ENCODE assay signal across 18 cellular contexts in genomic region chr1:93756656-93757055, GRCh38.
A peak's percentile ranks its signal among the peaks of the same experiment; 100 is the strongest.
DNase-seq lines count a peak whose midpoint lies in the region; ATAC-seq lines count a peak whose summit lies in the region.
"Had no signal": no experiment of that assay in that cellular context is flagged by ENCODE, and none has a peak within 500 bp of the region (broad histone marks: within the 10 kb centered on the region; RNA-seq: fewer than 3 reads in every experiment).

No MANE protein-coding gene starts in this region.

- peaks cover 47% of the 10 kb centered on the region for H3K4me1 ChIP-seq in GM23248 (ENCODE audit: insufficient read depth)
- H3K4me1 ChIP-seq in mesenchymal stem cell (ENCODE audit: control insufficient read depth, insufficient read depth, low read depth, low read length), result peaks cover 3% of the 10 kb centered on the region
- H3K4me1 ChIP-seq: BE2C, HAP-1 had no signal

- H4K91ac ChIP-seq in mesenchymal stem cell (ENCODE audit: low read length), result peak overlapping the region; percentile 62

- H3K9ac ChIP-seq in GM23248, result no peak overlapping the region
- no peak overlapping the region for H3K9ac ChIP-seq in mesenchymal stem cell (ENCODE audit: low read length)

- no peak overlapping the region for H2BK5ac ChIP-seq in mesenchymal stem cell (ENCODE audit: low read depth, low read length, poor library complexity, severe bottlenecking)

- H3K27ac ChIP-seq in GM23248 (no peak overlapping the region), epithelial cell of prostate (peak overlapping the region; percentile 84), mesenchymal stem cell (ENCODE audit: low read length, poor library complexity, severe bottlenecking) (no peak overlapping the region)

- H3K9me3 ChIP-seq in GM23248 (ENCODE audit: low read depth), result no peaks in the 10 kb centered on the region
- no peaks in the 10 kb centered on the region for H3K9me3 ChIP-seq in mesenchymal stem cell (ENCODE audit: control insufficient read depth, low read length)
- H3K9me3 ChIP-seq: BE2C, HAP-1 had no signal

- no peak overlapping the region for H3K23ac ChIP-seq in mesenchymal stem cell (ENCODE audit: low read length in 2 of 2)

- no peak overlapping the region for H2AFZ ChIP-seq in GM23248
- H2AFZ ChIP-seq in mesenchymal stem cell (ENCODE audit: low read depth, low read length), result no peak overlapping the region

- peak overlapping the region; percentile 46 for H2BK15ac ChIP-seq in mesenchymal stem cell (ENCODE audit: low read depth, poor library complexity, severe bottlenecking)

- in situ Hi-C loops in GM23248 (cut with MboI), result no loop called here

- peak overlapping the region; percentile 31 to 45 for H2BK12ac ChIP-seq in mesenchymal stem cell (ENCODE audit: low read length in 2 of 2)

- H3K36me3 ChIP-seq in GM23248 (ENCODE audit: low read depth) (no peaks in the 10 kb centered on the region), mesenchymal stem cell (ENCODE audit: control insufficient read depth in 1 of 2, insufficient read depth in 2 of 2, low read depth in 1 of 2, low read length in 2 of 2) (no peaks in the 10 kb centered on the region)
- H3K36me3 ChIP-seq: BE2C, HAP-1 had no signal

- no peaks in the 10 kb centered on the region for H3K79me1 ChIP-seq in mesenchymal stem cell (replicated peaks; ENCODE audit: low read length, poor library complexity, severe bottlenecking)

- H3K4me3 ChIP-seq in GM23248 (no peak overlapping the region), mesenchymal stem cell (ENCODE audit: insufficient read depth in 1 of 2, low read depth in 1 of 2, low read length in 2 of 2) (no peak overlapping the region)
- H3K4me3 ChIP-seq: HAP-1 had no signal

- H3K4ac ChIP-seq in mesenchymal stem cell (ENCODE audit: low read depth in 1 of 2, low read length in 2 of 2), result peak overlapping the region; percentile 9 to 18

- no peak for ATAC-seq in HG03280 (IDR thresholded peaks at IDR 0.05; ENCODE audit: unreplicated experiment)

- no peak overlapping the region for H2AK5ac ChIP-seq in mesenchymal stem cell (ENCODE audit: low read length, severe bottlenecking)

- H3K14ac ChIP-seq in mesenchymal stem cell (ENCODE audit: low read length in 2 of 2), result no peak overlapping the region

- H3K27me3 ChIP-seq in GM23248 (replicated peaks; ENCODE audit: insufficient read depth) (no peaks in the 10 kb centered on the region), mesenchymal stem cell (ENCODE audit: control insufficient read depth in 1 of 2, insufficient read depth in 1 of 2, low read length in 2 of 2) (no peaks in the 10 kb centered on the region)
- H3K27me3 ChIP-seq: BE2C had no signal

- peak overlapping the region; percentile 40 to 65 for H3K18ac ChIP-seq in mesenchymal stem cell (ENCODE audit: low read depth in 1 of 2, low read length in 2 of 2)

- peaks cover 37% of the 10 kb centered on the region for H3F3A ChIP-seq in GM23248 (ENCODE audit: insufficient read depth)

- H2BK120ac ChIP-seq in mesenchymal stem cell (ENCODE audit: low read depth, low read length), result peak overlapping the region; percentile 30

- no peaks in the 10 kb centered on the region for H3K79me2 ChIP-seq in GM23248 (ENCODE audit: insufficient read depth)

- peak; percentile 68 for DNase-seq in GM23248
- peak; percentile 28 for DNase-seq in NCI-H226
- DNase-seq in epithelial cell of prostate (ENCODE audit: low read depth, low spot score), result no peak
- no peak for DNase-seq in mesenchymal stem cell
- no peak for DNase-seq in MV-4-11 (lab: John Stamatoyannopoulos, UW)
- DNase-seq in NCI-H748 treated with DMSO at 0.1 percent for 48 hours (lab: John Stamatoyannopoulos, UW), result no peak
- DNase-seq: BE2C; CD8-positive, alpha-beta memory T cell; EL; Kasumi-1; NCI-H1048; NCI-H2107; NCI-H345; NCI-H69; SIG-M5; SW 1271 had no signal

- no peaks in the 10 kb centered on the region for H4K20me1 ChIP-seq in GM23248 (ENCODE audit: insufficient read depth)

- no peaks in the 10 kb centered on the region for H3K9me2 ChIP-seq in GM23248 (ENCODE audit: insufficient read depth)

- no peak overlapping the region for H4K8ac ChIP-seq in mesenchymal stem cell (ENCODE audit: low read length)

- H3K4me2 ChIP-seq in GM23248 (ENCODE audit: unreplicated experiment), result no peak overlapping the region
- H3K4me2 ChIP-seq in mesenchymal stem cell (ENCODE audit: low read length, poor library complexity, severe bottlenecking), result no peak overlapping the region

Comparison
In these comparisons a context has a peak if more than half of its experiments do, and no peak if none do; other contexts are left out.
1. DNase-seq: peak in GM23248 (single experiment) and NCI-H226 (single experiment); none in epithelial cell of prostate (single experiment), mesenchymal stem cell (single experiment), MV-4-11 (single experiment) and NCI-H748 treated with DMSO at 0.1 percent for 48 hours (single experiment).